In the genomic region with DNA sequence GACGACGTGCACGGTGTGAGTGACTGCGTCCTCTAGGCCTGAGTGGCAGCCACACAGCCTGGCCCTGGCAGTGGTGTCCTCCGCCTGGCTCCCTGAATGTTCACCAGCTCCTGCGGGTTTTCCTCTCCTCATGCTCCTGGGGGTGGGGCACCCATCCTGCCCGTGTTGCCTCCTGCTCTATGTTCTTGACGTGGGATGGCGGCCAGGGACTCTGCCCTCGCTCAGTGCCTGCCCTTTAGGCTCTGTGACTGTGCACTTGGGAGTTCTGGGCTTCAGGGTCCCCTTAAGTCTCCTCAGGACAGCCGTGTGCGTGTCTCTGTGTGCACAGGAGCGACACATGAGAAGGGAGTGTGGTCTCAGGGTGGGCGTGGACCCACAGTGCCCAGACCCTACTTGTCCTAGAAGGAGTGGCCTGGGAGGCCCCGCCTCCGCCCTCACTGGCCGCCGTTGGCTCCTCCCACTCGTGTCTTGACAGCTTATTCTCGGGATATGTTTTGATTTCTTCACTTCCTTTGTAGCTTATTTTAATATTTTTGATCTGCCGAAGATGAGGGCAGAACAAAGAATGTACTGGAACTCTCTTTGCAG, we compare ENCODE assay signal across 1 cellular context.
TF ChIP-seq lines count a peak whose summit lies in the region.

No MANE protein-coding gene starts in this region.

TF ChIP-seq in HepG2, 621 proteins besides CTCF, POLR2A, EP300 and RAD21 (continued from another document and continues in another):
- TF ChIP-seq, protein P1, sequence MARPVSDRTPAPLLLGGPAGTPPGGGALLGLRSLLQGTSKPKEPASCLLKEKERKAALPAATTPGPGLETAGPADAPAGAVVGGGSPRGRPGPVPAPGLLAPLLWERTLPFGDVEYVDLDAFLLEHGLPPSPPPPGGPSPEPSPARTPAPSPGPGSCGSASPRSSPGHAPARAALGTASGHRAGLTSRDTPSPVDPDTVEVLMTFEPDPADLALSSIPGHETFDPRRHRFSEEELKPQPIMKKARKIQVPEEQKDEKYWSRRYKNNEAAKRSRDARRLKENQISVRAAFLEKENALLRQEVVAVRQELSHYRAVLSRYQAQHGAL (CRISPR knock-in tag; IDR thresholded peaks at IDR 0.05; ENCODE audit: not compliant biosample characterization), result no peak
- TF ChIP-seq ZNF709 (CRISPR knock-in tag; IDR thresholded peaks at IDR 0.05), result no peak
- TF ChIP-seq ZNF570 (CRISPR knock-in tag; IDR thresholded peaks at IDR 0.05; ENCODE audit: borderline replicate concordance), result no peak
- TF ChIP-seq ZNF510 (CRISPR knock-in tag; IDR thresholded peaks at IDR 0.05; ENCODE audit: low read depth), result no peak
- no peak for TF ChIP-seq RBM22 (optimal IDR thresholded peaks at IDR 0.05; ENCODE audit: low read length)
- peak; percentile 85; the same call in 1 of the 2 replicates for TF ChIP-seq KLF9 (CRISPR knock-in tag; IDR thresholded peaks at IDR 0.05; ENCODE audit: low read depth)
- TF ChIP-seq TBL1XR1 (IDR thresholded peaks at IDR 0.05; ENCODE audit: borderline replicate concordance, low read length, partially characterized antibody), result peak; percentile 16
- TF ChIP-seq ZNF446 (CRISPR knock-in tag; IDR thresholded peaks at IDR 0.05), result no peak
- TF ChIP-seq, protein P2, sequence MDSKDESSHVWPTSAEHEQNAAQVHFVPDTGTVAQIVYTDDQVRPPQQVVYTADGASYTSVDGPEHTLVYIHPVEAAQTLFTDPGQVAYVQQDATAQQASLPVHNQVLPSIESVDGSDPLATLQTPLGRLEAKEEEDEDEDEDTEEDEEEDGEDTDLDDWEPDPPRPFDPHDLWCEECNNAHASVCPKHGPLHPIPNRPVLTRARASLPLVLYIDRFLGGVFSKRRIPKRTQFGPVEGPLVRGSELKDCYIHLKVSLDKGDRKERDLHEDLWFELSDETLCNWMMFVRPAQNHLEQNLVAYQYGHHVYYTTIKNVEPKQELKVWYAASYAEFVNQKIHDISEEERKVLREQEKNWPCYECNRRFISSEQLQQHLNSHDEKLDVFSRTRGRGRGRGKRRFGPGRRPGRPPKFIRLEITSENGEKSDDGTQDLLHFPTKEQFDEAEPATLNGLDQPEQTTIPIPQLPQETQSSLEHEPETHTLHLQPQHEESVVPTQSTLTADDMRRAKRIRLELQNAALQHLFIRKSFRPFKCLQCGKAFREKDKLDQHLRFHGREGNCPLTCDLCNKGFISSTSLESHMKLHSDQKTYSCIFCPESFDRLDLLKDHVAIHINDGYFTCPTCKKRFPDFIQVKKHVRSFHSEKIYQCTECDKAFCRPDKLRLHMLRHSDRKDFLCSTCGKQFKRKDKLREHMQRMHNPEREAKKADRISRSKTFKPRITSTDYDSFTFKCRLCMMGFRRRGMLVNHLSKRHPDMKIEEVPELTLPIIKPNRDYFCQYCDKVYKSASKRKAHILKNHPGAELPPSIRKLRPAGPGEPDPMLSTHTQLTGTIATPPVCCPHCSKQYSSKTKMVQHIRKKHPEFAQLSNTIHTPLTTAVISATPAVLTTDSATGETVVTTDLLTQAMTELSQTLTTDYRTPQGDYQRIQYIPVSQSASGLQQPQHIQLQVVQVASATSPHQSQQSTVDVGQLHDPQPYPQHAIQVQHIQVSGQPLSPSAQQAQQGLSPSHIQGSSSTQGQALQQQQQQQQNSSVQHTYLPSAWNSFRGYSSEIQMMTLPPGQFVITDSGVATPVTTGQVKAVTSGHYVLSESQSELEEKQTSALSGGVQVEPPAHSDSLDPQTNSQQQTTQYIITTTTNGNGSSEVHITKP (CRISPR knock-in tag; IDR thresholded peaks at IDR 0.05; ENCODE audit: low read depth), result no peak
- no peak for TF ChIP-seq ZNF530 (CRISPR knock-in tag; IDR thresholded peaks at IDR 0.05; ENCODE audit: low read depth)
- TF ChIP-seq, protein P3, sequence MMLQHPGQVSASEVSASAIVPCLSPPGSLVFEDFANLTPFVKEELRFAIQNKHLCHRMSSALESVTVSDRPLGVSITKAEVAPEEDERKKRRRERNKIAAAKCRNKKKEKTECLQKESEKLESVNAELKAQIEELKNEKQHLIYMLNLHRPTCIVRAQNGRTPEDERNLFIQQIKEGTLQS (CRISPR knock-in tag; IDR thresholded peaks at IDR 0.05), result no peak
- no peak for TF ChIP-seq ZNF256 (CRISPR knock-in tag; conservative IDR thresholded peaks at IDR 0.05)
- no peak for TF ChIP-seq MED8 (CRISPR knock-in tag; IDR thresholded peaks at IDR 0.05; ENCODE audit: insufficient replicate concordance)
- TF ChIP-seq, protein P4, sequence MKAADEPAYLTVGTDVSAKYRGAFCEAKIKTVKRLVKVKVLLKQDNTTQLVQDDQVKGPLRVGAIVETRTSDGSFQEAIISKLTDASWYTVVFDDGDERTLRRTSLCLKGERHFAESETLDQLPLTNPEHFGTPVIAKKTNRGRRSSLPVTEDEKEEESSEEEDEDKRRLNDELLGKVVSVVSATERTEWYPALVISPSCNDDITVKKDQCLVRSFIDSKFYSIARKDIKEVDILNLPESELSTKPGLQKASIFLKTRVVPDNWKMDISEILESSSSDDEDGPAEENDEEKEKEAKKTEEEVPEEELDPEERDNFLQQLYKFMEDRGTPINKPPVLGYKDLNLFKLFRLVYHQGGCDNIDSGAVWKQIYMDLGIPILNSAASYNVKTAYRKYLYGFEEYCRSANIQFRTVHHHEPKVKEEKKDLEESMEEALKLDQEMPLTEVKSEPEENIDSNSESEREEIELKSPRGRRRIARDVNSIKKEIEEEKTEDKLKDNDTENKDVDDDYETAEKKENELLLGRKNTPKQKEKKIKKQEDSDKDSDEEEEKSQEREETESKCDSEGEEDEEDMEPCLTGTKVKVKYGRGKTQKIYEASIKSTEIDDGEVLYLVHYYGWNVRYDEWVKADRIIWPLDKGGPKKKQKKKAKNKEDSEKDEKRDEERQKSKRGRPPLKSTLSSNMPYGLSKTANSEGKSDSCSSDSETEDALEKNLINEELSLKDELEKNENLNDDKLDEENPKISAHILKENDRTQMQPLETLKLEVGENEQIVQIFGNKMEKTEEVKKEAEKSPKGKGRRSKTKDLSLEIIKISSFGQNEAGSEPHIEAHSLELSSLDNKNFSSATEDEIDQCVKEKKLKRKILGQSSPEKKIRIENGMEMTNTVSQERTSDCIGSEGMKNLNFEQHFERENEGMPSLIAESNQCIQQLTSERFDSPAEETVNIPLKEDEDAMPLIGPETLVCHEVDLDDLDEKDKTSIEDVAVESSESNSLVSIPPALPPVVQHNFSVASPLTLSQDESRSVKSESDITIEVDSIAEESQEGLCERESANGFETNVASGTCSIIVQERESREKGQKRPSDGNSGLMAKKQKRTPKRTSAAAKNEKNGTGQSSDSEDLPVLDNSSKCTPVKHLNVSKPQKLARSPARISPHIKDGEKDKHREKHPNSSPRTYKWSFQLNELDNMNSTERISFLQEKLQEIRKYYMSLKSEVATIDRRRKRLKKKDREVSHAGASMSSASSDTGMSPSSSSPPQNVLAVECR (CRISPR knock-in tag; IDR thresholded peaks at IDR 0.05; ENCODE audit: borderline replicate concordance), result peak; percentile 9; the same call in 1 of the 2 replicates
- TF ChIP-seq ZBTB21 (CRISPR knock-in tag; IDR thresholded peaks at IDR 0.05), result no peak
- TF ChIP-seq ZNF766 (CRISPR knock-in tag; IDR thresholded peaks at IDR 0.05; ENCODE audit: borderline replicate concordance), result no peak
- TF ChIP-seq, protein P5, sequence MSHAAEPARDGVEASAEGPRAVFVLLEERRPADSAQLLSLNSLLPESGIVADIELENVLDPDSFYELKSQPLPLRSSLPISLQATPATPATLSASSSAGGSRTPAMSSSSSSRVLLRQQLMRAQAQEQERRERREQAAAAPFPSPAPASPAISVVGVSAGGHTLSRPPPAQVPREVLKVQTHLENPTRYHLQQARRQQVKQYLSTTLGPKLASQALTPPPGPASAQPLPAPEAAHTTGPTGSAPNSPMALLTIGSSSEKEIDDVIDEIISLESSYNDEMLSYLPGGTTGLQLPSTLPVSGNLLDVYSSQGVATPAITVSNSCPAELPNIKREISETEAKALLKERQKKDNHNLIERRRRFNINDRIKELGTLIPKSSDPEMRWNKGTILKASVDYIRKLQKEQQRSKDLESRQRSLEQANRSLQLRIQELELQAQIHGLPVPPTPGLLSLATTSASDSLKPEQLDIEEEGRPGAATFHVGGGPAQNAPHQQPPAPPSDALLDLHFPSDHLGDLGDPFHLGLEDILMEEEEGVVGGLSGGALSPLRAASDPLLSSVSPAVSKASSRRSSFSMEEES (CRISPR knock-in tag; IDR thresholded peaks at IDR 0.05), result no peak
- no peak for TF ChIP-seq KDM5B (CRISPR knock-in tag; IDR thresholded peaks at IDR 0.05; ENCODE audit: borderline replicate concordance)
- TF ChIP-seq ZSCAN25 (CRISPR knock-in tag; IDR thresholded peaks at IDR 0.05), result peak; percentile 52
- no peak for TF ChIP-seq ZNF737 (CRISPR knock-in tag; IDR thresholded peaks at IDR 0.05; ENCODE audit: borderline replicate concordance)
- TF ChIP-seq ZBTB7B (CRISPR knock-in tag; IDR thresholded peaks at IDR 0.05), result peak; percentile 36; the same call in 1 of the 2 replicates
- TF ChIP-seq MAFG (CRISPR knock-in tag; IDR thresholded peaks at IDR 0.05), result no peak
- TF ChIP-seq, protein P6, sequence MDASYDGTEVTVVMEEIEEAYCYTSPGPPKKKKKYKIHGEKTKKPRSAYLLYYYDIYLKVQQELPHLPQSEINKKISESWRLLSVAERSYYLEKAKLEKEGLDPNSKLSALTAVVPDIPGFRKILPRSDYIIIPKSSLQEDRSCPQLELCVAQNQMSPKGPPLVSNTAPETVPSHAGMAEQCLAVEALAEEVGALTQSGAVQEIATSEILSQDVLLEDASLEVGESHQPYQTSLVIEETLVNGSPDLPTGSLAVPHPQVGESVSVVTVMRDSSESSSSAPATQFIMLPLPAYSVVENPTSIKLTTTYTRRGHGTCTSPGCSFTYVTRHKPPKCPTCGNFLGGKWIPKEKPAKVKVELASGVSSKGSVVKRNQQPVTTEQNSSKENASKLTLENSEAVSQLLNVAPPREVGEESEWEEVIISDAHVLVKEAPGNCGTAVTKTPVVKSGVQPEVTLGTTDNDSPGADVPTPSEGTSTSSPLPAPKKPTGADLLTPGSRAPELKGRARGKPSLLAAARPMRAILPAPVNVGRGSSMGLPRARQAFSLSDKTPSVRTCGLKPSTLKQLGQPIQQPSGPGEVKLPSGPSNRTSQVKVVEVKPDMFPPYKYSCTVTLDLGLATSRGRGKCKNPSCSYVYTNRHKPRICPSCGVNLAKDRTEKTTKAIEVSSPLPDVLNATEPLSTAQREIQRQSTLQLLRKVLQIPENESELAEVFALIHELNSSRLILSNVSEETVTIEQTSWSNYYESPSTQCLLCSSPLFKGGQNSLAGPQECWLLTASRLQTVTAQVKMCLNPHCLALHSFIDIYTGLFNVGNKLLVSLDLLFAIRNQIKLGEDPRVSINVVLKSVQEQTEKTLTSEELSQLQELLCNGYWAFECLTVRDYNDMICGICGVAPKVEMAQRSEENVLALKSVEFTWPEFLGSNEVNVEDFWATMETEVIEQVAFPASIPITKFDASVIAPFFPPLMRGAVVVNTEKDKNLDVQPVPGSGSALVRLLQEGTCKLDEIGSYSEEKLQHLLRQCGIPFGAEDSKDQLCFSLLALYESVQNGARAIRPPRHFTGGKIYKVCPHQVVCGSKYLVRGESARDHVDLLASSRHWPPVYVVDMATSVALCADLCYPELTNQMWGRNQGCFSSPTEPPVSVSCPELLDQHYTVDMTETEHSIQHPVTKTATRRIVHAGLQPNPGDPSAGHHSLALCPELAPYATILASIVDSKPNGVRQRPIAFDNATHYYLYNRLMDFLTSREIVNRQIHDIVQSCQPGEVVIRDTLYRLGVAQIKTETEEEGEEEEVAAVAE (CRISPR knock-in tag; IDR thresholded peaks at IDR 0.05; ENCODE audit: borderline replicate concordance), result no peak
- TF ChIP-seq ATAD3A (CRISPR knock-in tag; IDR thresholded peaks at IDR 0.05), result no peak
- no peak for TF ChIP-seq RCOR2 (CRISPR knock-in tag; IDR thresholded peaks at IDR 0.05)
- TF ChIP-seq ZSCAN29 (CRISPR knock-in tag; conservative IDR thresholded peaks at IDR 0.05), result no peak
- TF ChIP-seq ZNF564 (CRISPR knock-in tag; IDR thresholded peaks at IDR 0.05), result peak; percentile 9; the same call in 1 of the 2 replicates
- TF ChIP-seq ARNTL (CRISPR knock-in tag; IDR thresholded peaks at IDR 0.05), result 0 out of 2 replicates have a peak, but pooled peaks have one; percentile 27
- TF ChIP-seq FOXA1 (IDR thresholded peaks at IDR 0.05), result no peak
- TF ChIP-seq FOXA1 (CRISPR knock-in tag; IDR thresholded peaks at IDR 0.05), result no peak
- TF ChIP-seq, protein P7, sequence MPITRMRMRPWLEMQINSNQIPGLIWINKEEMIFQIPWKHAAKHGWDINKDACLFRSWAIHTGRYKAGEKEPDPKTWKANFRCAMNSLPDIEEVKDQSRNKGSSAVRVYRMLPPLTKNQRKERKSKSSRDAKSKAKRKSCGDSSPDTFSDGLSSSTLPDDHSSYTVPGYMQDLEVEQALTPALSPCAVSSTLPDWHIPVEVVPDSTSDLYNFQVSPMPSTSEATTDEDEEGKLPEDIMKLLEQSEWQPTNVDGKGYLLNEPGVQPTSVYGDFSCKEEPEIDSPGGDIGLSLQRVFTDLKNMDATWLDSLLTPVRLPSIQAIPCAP (CRISPR knock-in tag; IDR thresholded peaks at IDR 0.05; ENCODE audit: low read depth), result no peak
- TF ChIP-seq KLF16 (CRISPR knock-in tag; IDR thresholded peaks at IDR 0.05), result no peak; a peak in 1 of 4 replicates
- TF ChIP-seq HNRNPL (IDR thresholded peaks at IDR 0.05; ENCODE audit: low read depth, low read length), result no peak
- TF ChIP-seq, protein P8, sequence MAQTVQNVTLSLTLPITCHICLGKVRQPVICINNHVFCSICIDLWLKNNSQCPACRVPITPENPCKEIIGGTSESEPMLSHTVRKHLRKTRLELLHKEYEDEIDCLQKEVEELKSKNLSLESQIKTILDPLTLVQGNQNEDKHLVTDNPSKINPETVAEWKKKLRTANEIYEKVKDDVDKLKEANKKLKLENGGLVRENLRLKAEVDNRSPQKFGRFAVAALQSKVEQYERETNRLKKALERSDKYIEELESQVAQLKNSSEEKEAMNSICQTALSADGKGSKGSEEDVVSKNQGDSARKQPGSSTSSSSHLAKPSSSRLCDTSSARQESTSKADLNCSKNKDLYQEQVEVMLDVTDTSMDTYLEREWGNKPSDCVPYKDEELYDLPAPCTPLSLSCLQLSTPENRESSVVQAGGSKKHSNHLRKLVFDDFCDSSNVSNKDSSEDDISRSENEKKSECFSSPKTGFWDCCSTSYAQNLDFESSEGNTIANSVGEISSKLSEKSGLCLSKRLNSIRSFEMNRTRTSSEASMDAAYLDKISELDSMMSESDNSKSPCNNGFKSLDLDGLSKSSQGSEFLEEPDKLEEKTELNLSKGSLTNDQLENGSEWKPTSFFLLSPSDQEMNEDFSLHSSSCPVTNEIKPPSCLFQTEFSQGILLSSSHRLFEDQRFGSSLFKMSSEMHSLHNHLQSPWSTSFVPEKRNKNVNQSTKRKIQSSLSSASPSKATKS (CRISPR knock-in tag; IDR thresholded peaks at IDR 0.05), result no peak
- no peak for TF ChIP-seq TMF1 (CRISPR knock-in tag; IDR thresholded peaks at IDR 0.05; ENCODE audit: low read depth)
- no peak for TF ChIP-seq ZNF567 (CRISPR knock-in tag; IDR thresholded peaks at IDR 0.05; ENCODE audit: borderline replicate concordance)
- TF ChIP-seq, protein P9, sequence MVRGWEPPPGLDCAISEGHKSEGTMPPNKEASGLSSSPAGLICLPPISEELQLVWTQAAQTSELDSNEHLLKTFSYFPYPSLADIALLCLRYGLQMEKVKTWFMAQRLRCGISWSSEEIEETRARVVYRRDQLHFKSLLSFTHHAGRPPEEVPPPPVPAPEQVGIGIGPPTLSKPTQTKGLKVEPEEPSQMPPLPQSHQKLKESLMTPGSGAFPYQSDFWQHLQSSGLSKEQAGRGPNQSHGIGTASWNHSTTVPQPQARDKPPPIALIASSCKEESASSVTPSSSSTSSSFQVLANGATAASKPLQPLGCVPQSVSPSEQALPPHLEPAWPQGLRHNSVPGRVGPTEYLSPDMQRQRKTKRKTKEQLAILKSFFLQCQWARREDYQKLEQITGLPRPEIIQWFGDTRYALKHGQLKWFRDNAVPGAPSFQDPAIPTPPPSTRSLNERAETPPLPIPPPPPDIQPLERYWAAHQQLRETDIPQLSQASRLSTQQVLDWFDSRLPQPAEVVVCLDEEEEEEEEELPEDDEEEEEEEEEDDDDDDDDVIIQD (CRISPR knock-in tag; IDR thresholded peaks at IDR 0.05; ENCODE audit: low read depth), result no peak
- TF ChIP-seq KDM2A (CRISPR knock-in tag; IDR thresholded peaks at IDR 0.05; ENCODE audit: borderline replicate concordance, low read depth), result no peak
- no peak; the same call in 1 of the 2 replicates for TF ChIP-seq BRCA1 (CRISPR knock-in tag; IDR thresholded peaks at IDR 0.05)
- no peak for TF ChIP-seq ZMYM3 (CRISPR knock-in tag; IDR thresholded peaks at IDR 0.05)
